In genomic region chr1:67018574-67018973, GRCh38 we compare ENCODE assay signal across 27 cellular contexts. TPM values are rescaled to one million over a fixed set of nuclear protein-coding genes. Genes with fewer than 3 reads are reported as not detected.
DNase-seq lines count a peak whose midpoint lies in the region; ATAC-seq and TF ChIP-seq lines count a peak whose summit lies in the region.
"Had no signal": no experiment of that assay in that cellular context is flagged by ENCODE, and none has a peak within 500 bp of the region (broad histone marks: within the 10 kb centered on the region; RNA-seq: fewer than 3 reads in every experiment).

No MANE protein-coding gene starts in this region.

- H3K27ac ChIP-seq in ectodermal cell (ENCODE audit: insufficient read depth, low read depth, low read length, poor library complexity, severe bottlenecking) (peak overlapping the region; percentile 19), neural progenitor cell (peak overlapping the region; percentile 93), aorta (ENCODE audit: low read depth in 1 of 2, low read length in 2 of 2) (peak overlapping the region; percentile 86 to 99)
- H3K27ac ChIP-seq: 22Rv1 had no signal

- no peaks in the 10 kb centered on the region for H3K9me3 Mint-ChIP-seq in neural progenitor cell
- H3K9me3 Mint-ChIP-seq: activated naive CD4-positive, alpha-beta T cell treated with anti-CD3 and anti-CD28 coated beads for 36 hours; CD4-positive, alpha-beta T cell; memory B cell; stimulated activated memory B cell treated with anti-CD40 and anti-IgM and Interleukin-4, amounts not matched to agents 10 μg/mL and 1 μg/mL and 100 μg/mL, for 72 hours had no signal

- H2AFZ ChIP-seq in neural progenitor cell (replicated peaks) = peak overlapping the region; percentile 38

- peaks cover 28% of the 10 kb centered on the region for H3K36me3 Mint-ChIP-seq in neural progenitor cell

- no peaks in the 10 kb centered on the region for H4K20me1 ChIP-seq in neural progenitor cell (ENCODE audit: low read depth)

- H3K27me3 ChIP-seq in ectodermal cell (ENCODE audit: control insufficient read depth, insufficient read depth, low read length, poor library complexity, severe bottlenecking) (no peaks in the 10 kb centered on the region), neural progenitor cell (no peaks in the 10 kb centered on the region), aorta (ENCODE audit: control insufficient read depth in 1 of 2, insufficient read depth in 2 of 2, low read length in 1 of 2) (no peaks in the 10 kb centered on the region)
- H3K27me3 ChIP-seq: heart left ventricle had no signal

- H3K4me1 ChIP-seq in ectodermal cell (ENCODE audit: control insufficient read depth, insufficient read depth, low read length) = no peaks in the 10 kb centered on the region
- peaks cover 28% of the 10 kb centered on the region for H3K4me1 ChIP-seq in neural progenitor cell
- peaks cover 4 to 14% of the 10 kb centered on the region in 2 donors for H3K4me1 ChIP-seq in aorta (ENCODE audit: control insufficient read depth in 1 of 2, insufficient read depth in 2 of 2, low read length in 2 of 2)

- H3K4me1 Mint-ChIP-seq in neural progenitor cell = no peaks in the 10 kb centered on the region

- no peak overlapping the region for H3K27ac Mint-ChIP-seq in neural progenitor cell
- H3K27ac Mint-ChIP-seq: activated naive CD4-positive, alpha-beta T cell treated with anti-CD3 and anti-CD28 coated beads for 36 hours; CD4-positive, alpha-beta T cell; memory B cell; stimulated activated memory B cell treated with anti-CD40 and anti-IgM and Interleukin-4, amounts not matched to agents 10 μg/mL and 1 μg/mL and 100 μg/mL, for 72 hours had no signal

- no peaks in the 10 kb centered on the region for H3K9me3 ChIP-seq in ectodermal cell (ENCODE audit: control insufficient read depth, low read length)
- no peaks in the 10 kb centered on the region for H3K9me3 ChIP-seq in neural progenitor cell (ENCODE audit: low read depth)
- no peaks in the 10 kb centered on the region for H3K9me3 ChIP-seq in aorta (ENCODE audit: control insufficient read depth, low read length)
- H3K9me3 ChIP-seq: heart left ventricle had no signal

- no peak overlapping the region for H3K4me3 Mint-ChIP-seq in neural progenitor cell
- H3K4me3 Mint-ChIP-seq: activated naive CD4-positive, alpha-beta T cell treated with anti-CD3 and anti-CD28 coated beads for 36 hours; CD4-positive, alpha-beta T cell; memory B cell; naive thymus-derived CD4-positive, alpha-beta T cell; stimulated activated memory B cell treated with anti-CD40 and anti-IgM and Interleukin-4, amounts not matched to agents 10 μg/mL and 1 μg/mL and 100 μg/mL, for 72 hours had no signal

- peak; percentile 68 for DNase-seq in NCI-H82 (lab: John Stamatoyannopoulos, UW)
- no peak for DNase-seq in NCI-H82 treated with DMSO at 0.1 percent for 48 hours (lab: John Stamatoyannopoulos, UW; ENCODE audit: unreplicated experiment)
- DNase-seq in neural progenitor cell (ENCODE audit: low spot score) = peak; percentile 76
- no peak for DNase-seq in aorta
- DNase-seq: activated CD4-positive, alpha-beta T cell treated with anti-CD3 and anti-CD28 coated beads for 4 hours; activated naive CD4-positive, alpha-beta T cell treated with anti-CD3 and anti-CD28 coated beads for 36 hours; activated T-cell treated with anti-CD3 and anti-CD28 coated beads, Interleukin-2, amount 50 U/mL, for 48 hours; amniotic stem cell; CD4-positive, alpha-beta T cell; central memory CD4-positive, alpha-beta T cell; DMS 273 treated with DMSO at 0.1 percent for 48 hours; heart left ventricle; left colon; naive thymus-derived CD4-positive, alpha-beta T cell; NCI-H1694; NCI-H2171 treated with DMSO at 0.1 percent for 48 hours; NCI-H526 treated with DMSO at 0.1 percent for 48 hours; retina; RPMI8226 had no signal

- H3K79me2 ChIP-seq in neural progenitor cell (ENCODE audit: low read depth) = no peaks in the 10 kb centered on the region

- 58 to 76% methylated on average over 2 of the region's 2 CpGs for WGBS in ectodermal cell, 2 experiments
- WGBS in aorta, 2 donors = 45 to 47% methylated on average over 2 of the region's 2 CpGs

- intact Hi-C loops in aorta (cut with DNase I) = no loop called here

- no peak for TF ChIP-seq CTCF in neural progenitor cell (IDR thresholded peaks at IDR 0.05)

- peak overlapping the region; percentile 36 for H3K4me2 ChIP-seq in neural progenitor cell

- peaks cover 2% of the 10 kb centered on the region for H3K27me3 Mint-ChIP-seq in neural progenitor cell (ENCODE audit: insufficient read depth, low read depth)
- H3K27me3 Mint-ChIP-seq: CD4-positive, alpha-beta T cell; memory B cell; naive thymus-derived CD4-positive, alpha-beta T cell; stimulated activated memory B cell treated with anti-CD40 and anti-IgM and Interleukin-4, amounts not matched to agents 10 μg/mL and 1 μg/mL and 100 μg/mL, for 72 hours had no signal

- no peak overlapping the region for H3K9ac ChIP-seq in neural progenitor cell

- H3K4me3 ChIP-seq in ectodermal cell (ENCODE audit: insufficient read depth, low read depth, low read length) = no peak overlapping the region
- no peak overlapping the region for H3K4me3 ChIP-seq in neural progenitor cell
- H3K4me3 ChIP-seq in aorta (ENCODE audit: low read length in 2 of 2) = no peak overlapping the region
- H3K4me3 ChIP-seq: heart left ventricle had no signal

- peaks cover 17% of the 10 kb centered on the region for H3F3A ChIP-seq in neural progenitor cell (ENCODE audit: low read depth)

- ATAC-seq in aorta (ENCODE audit: low FRiP score) = no peak
- no peak for ATAC-seq in HG03457 (IDR thresholded peaks at IDR 0.05; ENCODE audit: unreplicated experiment)
- ATAC-seq in HG03045 (IDR thresholded peaks at IDR 0.05; ENCODE audit: unreplicated experiment) = no peak
- ATAC-seq in HG02588 (IDR thresholded peaks at IDR 0.05; ENCODE audit: unreplicated experiment) = no peak
- ATAC-seq: heart left ventricle; HepG2; left colon; naive thymus-derived CD4-positive, alpha-beta T cell; stimulated activated memory B cell treated with anti-CD40 and anti-IgM and Interleukin-4, amounts not matched to agents 10 μg/mL and 1 μg/mL and 100 μg/mL, for 72 hours had no signal

- H3K36me3 ChIP-seq in ectodermal cell (ENCODE audit: control insufficient read depth, insufficient read depth, low read length) (no peaks in the 10 kb centered on the region), neural progenitor cell (no peaks in the 10 kb centered on the region), aorta (ENCODE audit: control insufficient read depth in 1 of 2, insufficient read depth in 2 of 2, low read length in 1 of 2) (no peaks in the 10 kb centered on the region)

RNA-seq across cellular contexts. Expression of gene SLC35D1, which starts 35.4 kb away (rescaled TPM):
- 4.7 TPM for polyA plus RNA-seq in ectodermal cell (2013, experiment 1 of 4)
- polyA plus RNA-seq in ectodermal cell (2013, experiment 2 of 4) = 5.2 TPM
- 4.0 TPM for polyA plus RNA-seq in ectodermal cell (2013, experiment 3 of 4)
- 4.9 TPM for polyA plus RNA-seq in ectodermal cell (2013, experiment 4 of 4)
- 3.4 and 3.9 TPM in 2 replicates for total RNA-seq in neural progenitor cell (ENCODE audit: low replicate concordance)
- total RNA-seq in aorta = 10 to 100 TPM; 14.1 to 17.8 TPM
- 1 to 10 TPM; 2.9 to 6.8 TPM for polyA plus RNA-seq in aorta

Comparison
In these comparisons a context has a peak if more than half of its experiments do, and no peak if none do; other contexts are left out.
1. DNase-seq: peak in NCI-H82 (single experiment) and neural progenitor cell (single experiment); none in NCI-H82 treated with DMSO at 0.1 percent for 48 hours (single experiment) and aorta (0 of 2).
2. H3K27ac ChIP-seq: peak in every context shown above with its lines; median percentile 93 in neural progenitor cell; 92 in aorta; 19 in ectodermal cell.